ENCODE assay signal across 8 cellular contexts in genomic region chr6:25139608-25140007, GRCh38.
A peak's percentile ranks its signal among the peaks of the same experiment; 100 is the strongest.
DNase-seq lines count a peak whose midpoint lies in the region; ATAC-seq and TF ChIP-seq lines count a peak whose summit lies in the region.
"Not testable (repeated sequence)": the region's sequence is repeated elsewhere in the genome, so short reads cannot be mapped to it uniquely, and the experiment has no call there.

No MANE protein-coding gene starts in this region.

- intact Hi-C loops in CD14-positive monocyte (cut with micrococcal nuclease): loop anchor here in 1 of 2 donors (5.0 kb wide), 1 partner anchor 33 kb away; no protein-coding TSS in a partner anchor
- intact Hi-C loops in PC-3 (cut with micrococcal nuclease): loop anchor here (2.0 kb wide), 2 partner anchors 35 to 83 kb away; no protein-coding TSS in a partner anchor
- intact Hi-C loops in psoas muscle (cut with DNase I); thyroid gland (cut with DNase I): not testable (repeated sequence)

- ATAC-seq in PC-3; activated CD8-positive, alpha-beta memory T cell treated with anti-CD3 and anti-CD28 coated beads, Interleukin-2, amount 10 ng/mL, durations not matched to agents 7 days and 5 days; activated naive CD8-positive, alpha-beta T cell treated with anti-CD3 and anti-CD28 coated beads, Interleukin-2, amount 50 U/mL, for 24 hours: not testable (repeated sequence)
- ATAC-seq in psoas muscle: peak in 2 of 4 donors; percentile 32 to 39

- BruUV-seq in PC-3 (replicated peaks; lab: Mats Ljungman, UMichigan): not testable (repeated sequence)

- not testable (repeated sequence) for H3K27ac ChIP-seq in PC-3 (ENCODE audit: low read length); psoas muscle
- H3K27ac ChIP-seq in thyroid gland: peak overlapping the region; percentile 88 to 92 (median 88)

- peaks cover under 1 to 11% of the 10 kb centered on the region in 2 donors for H3K36me3 Mint-ChIP-seq in CD14-positive monocyte
- H3K36me3 Mint-ChIP-seq in activated CD8-positive, alpha-beta memory T cell treated with anti-CD3 and anti-CD28 coated beads, Interleukin-2, amount 10 ng/mL, durations not matched to agents 7 days and 5 days: peaks cover 48% of the 10 kb centered on the region
- H3K36me3 Mint-ChIP-seq in activated naive CD8-positive, alpha-beta T cell treated with anti-CD3 and anti-CD28 coated beads, Interleukin-2, amount 50 U/mL, for 24 hours (ENCODE audit: low read depth): peaks cover 28% of the 10 kb centered on the region

- not testable (repeated sequence) for H3K9ac ChIP-seq in PC-3 (ENCODE audit: low read length); endocrine pancreas (ENCODE audit: control insufficient read depth, insufficient read depth, low read length)

- H3K36me3 ChIP-seq in PC-3 (ENCODE audit: low read depth, low read length); endocrine pancreas (ENCODE audit: control insufficient read depth, insufficient read depth, low read length); kidney epithelial cell (ENCODE audit: control insufficient read depth, insufficient read depth, low read length); psoas muscle (ENCODE audit: insufficient read depth in 1 of 2, low read depth in 1 of 2); thyroid gland: not testable (repeated sequence)

- H3K4me1 Mint-ChIP-seq in CD14-positive monocyte: peaks cover 41% of the 10 kb centered on the region
- peaks cover 41% of the 10 kb centered on the region for H3K4me1 Mint-ChIP-seq in activated CD8-positive, alpha-beta memory T cell treated with anti-CD3 and anti-CD28 coated beads, Interleukin-2, amount 10 ng/mL, durations not matched to agents 7 days and 5 days
- H3K4me1 Mint-ChIP-seq in activated naive CD8-positive, alpha-beta T cell treated with anti-CD3 and anti-CD28 coated beads, Interleukin-2, amount 50 U/mL, for 24 hours: peaks cover 37% of the 10 kb centered on the region

- H2AFZ ChIP-seq in PC-3 (ENCODE audit: low read length): peak overlapping the region; percentile 94; the same call in 1 of the 2 replicates

- not testable (repeated sequence) for TF ChIP-seq CTCF in CD14-positive monocyte (IDR thresholded peaks at IDR 0.05); PC-3 (conservative IDR thresholded peaks at IDR 0.05; ENCODE audit: low read depth, low read length); kidney epithelial cell (IDR thresholded peaks at IDR 0.05; ENCODE audit: insufficient read depth, low read length, poor library complexity, severe bottlenecking); psoas muscle (IDR thresholded peaks at IDR 0.05); thyroid gland (IDR thresholded peaks at IDR 0.05)

- peak overlapping the region in 4 of 7 donors; percentile 36 to 95 (median 69) for H3K27ac Mint-ChIP-seq in CD14-positive monocyte
- peak overlapping the region; percentile 99 for H3K27ac Mint-ChIP-seq in activated CD8-positive, alpha-beta memory T cell treated with anti-CD3 and anti-CD28 coated beads, Interleukin-2, amount 10 ng/mL, durations not matched to agents 7 days and 5 days
- H3K27ac Mint-ChIP-seq in activated naive CD8-positive, alpha-beta T cell treated with anti-CD3 and anti-CD28 coated beads, Interleukin-2, amount 50 U/mL, for 24 hours: peak overlapping the region; percentile 99

- peaks cover 10% of the 10 kb centered on the region; the same call in 1 of the 2 replicates for H3K9me3 ChIP-seq in PC-3 (ENCODE audit: low read length)
- not testable (repeated sequence) for H3K9me3 ChIP-seq in endocrine pancreas (ENCODE audit: control insufficient read depth, low read length); psoas muscle; thyroid gland

- not testable (repeated sequence) for H4K20me1 ChIP-seq in PC-3 (ENCODE audit: low read length)

- POLR2A ChIA-PET in PC-3 (lab: Charles Lee; ENCODE audit: unreplicated experiment): interaction anchor here (0.5 kb wide), 1 partner anchor 35 kb away, joined by 3 read pairs; no protein-coding TSS in a partner anchor

- peak overlapping the region; percentile 89; the same call in 1 of the 2 replicates for H3K4me2 ChIP-seq in PC-3 (ENCODE audit: low read length)

- not testable (repeated sequence) for H3K79me2 ChIP-seq in PC-3 (ENCODE audit: low read length)

- not testable (repeated sequence) for H3K9me3 Mint-ChIP-seq in CD14-positive monocyte; activated CD8-positive, alpha-beta memory T cell treated with anti-CD3 and anti-CD28 coated beads, Interleukin-2, amount 10 ng/mL, durations not matched to agents 7 days and 5 days (ENCODE audit: low read depth); activated naive CD8-positive, alpha-beta T cell treated with anti-CD3 and anti-CD28 coated beads, Interleukin-2, amount 50 U/mL, for 24 hours

- not testable (repeated sequence) for H3K4me3 Mint-ChIP-seq in CD14-positive monocyte; activated CD8-positive, alpha-beta memory T cell treated with anti-CD3 and anti-CD28 coated beads, Interleukin-2, amount 10 ng/mL, durations not matched to agents 7 days and 5 days; activated naive CD8-positive, alpha-beta T cell treated with anti-CD3 and anti-CD28 coated beads, Interleukin-2, amount 50 U/mL, for 24 hours

- TF ChIP-seq POLR2A in thyroid gland (IDR thresholded peaks at IDR 0.05): not testable (repeated sequence)

- H3K27me3 Mint-ChIP-seq in CD14-positive monocyte (ENCODE audit: low read depth in 3 of 3); activated CD8-positive, alpha-beta memory T cell treated with anti-CD3 and anti-CD28 coated beads, Interleukin-2, amount 10 ng/mL, durations not matched to agents 7 days and 5 days; activated naive CD8-positive, alpha-beta T cell treated with anti-CD3 and anti-CD28 coated beads, Interleukin-2, amount 50 U/mL, for 24 hours: not testable (repeated sequence)

- CTCF ChIA-PET in PC-3 (lab: Charles Lee): not testable (repeated sequence)
- CTCF ChIA-PET in activated CD8-positive, alpha-beta memory T cell treated with anti-CD3 and anti-CD28 coated beads, Interleukin-2, amount 10 ng/mL, durations not matched to agents 7 days and 5 days (lab: Charles Lee): interaction anchor here (1.1 to 2.6 kb wide), 4 partner anchors 16 to 83 kb away, joined by 3 to 11 read pairs (median 6); no protein-coding TSS in a partner anchor

- not testable (repeated sequence) for H3F3A ChIP-seq in PC-3 (ENCODE audit: low read length, unreplicated experiment)

- H3K4me3 ChIP-seq in PC-3 (ENCODE audit: low read length); thyroid gland (replicated peaks in 1 of 3): not testable (repeated sequence)
- H3K4me3 ChIP-seq in endocrine pancreas (ENCODE audit: control insufficient read depth, insufficient read depth, low read length) (peak overlapping the region; percentile 80), kidney epithelial cell (ENCODE audit: low read depth, low read length) (peak overlapping the region; percentile 11), psoas muscle (peak overlapping the region; percentile 64)

- DNase-seq in CD14-positive monocyte (ENCODE audit: low spot score); PC-3; activated CD8-positive, alpha-beta memory T cell treated with anti-CD3 and anti-CD28 coated beads, Interleukin-2, amount 10 ng/mL, durations not matched to agents 7 days and 5 days; activated naive CD8-positive, alpha-beta T cell treated with anti-CD3 and anti-CD28 coated beads, Interleukin-2, amount 50 U/mL, for 24 hours; kidney epithelial cell (ENCODE audit: low read depth); thyroid gland: not testable (repeated sequence)
- DNase-seq in psoas muscle: peak; percentile 17 to 52

- WGBS in psoas muscle, 3 donors: 80 to 91% (median 84%) methylated on average over 36 of the region's 36 CpGs
- 72 to 78% methylated on average over 35 to 36 of the region's 36 CpGs for WGBS in thyroid gland, 2 donors

- H3K4me1 ChIP-seq in PC-3 (ENCODE audit: insufficient read depth, low read length); endocrine pancreas (ENCODE audit: control insufficient read depth, insufficient read depth, low read length); psoas muscle: not testable (repeated sequence)
- H3K4me1 ChIP-seq in thyroid gland: peaks cover 45 to 54% of the 10 kb centered on the region in 2 donors

- not testable (repeated sequence) for H3K9me2 ChIP-seq in PC-3 (replicated peaks; ENCODE audit: low read length)

- not testable (repeated sequence) for H3K27me3 ChIP-seq in PC-3 (ENCODE audit: low read length); endocrine pancreas (ENCODE audit: control insufficient read depth, insufficient read depth, low read length); kidney epithelial cell (ENCODE audit: control insufficient read depth, insufficient read depth, low read length); psoas muscle (ENCODE audit: insufficient read depth in 3 of 3, low read length in 2 of 3); thyroid gland
